Comparison of ENCODE assay signal across 26 cellular contexts in the genomic region with DNA sequence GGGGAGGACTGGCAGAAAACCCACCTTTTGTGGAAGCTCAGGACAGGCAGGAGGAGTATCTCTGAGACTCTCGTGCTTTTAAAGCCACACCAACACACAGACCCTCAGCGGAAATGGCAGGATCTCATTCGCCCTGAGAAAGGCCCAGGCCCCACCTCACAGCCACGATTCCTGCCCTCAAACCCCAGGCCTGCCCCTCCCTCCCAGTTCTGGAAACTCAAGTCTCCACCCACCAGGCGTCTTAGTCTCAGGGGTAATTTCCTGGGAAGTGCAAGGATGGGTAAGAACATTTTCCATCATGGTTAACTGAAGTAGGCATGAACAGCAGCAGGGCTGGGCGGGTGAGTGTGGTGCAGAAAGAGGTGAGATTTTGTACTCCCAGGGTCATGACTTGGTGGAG. TPM values are rescaled to one million over a fixed set of nuclear protein-coding genes. Genes with fewer than 3 reads are reported as not detected.
"Had no signal": no experiment of that assay in that cellular context is flagged by ENCODE, and none has a peak within 500 bp of the region (broad histone marks: within the 10 kb centered on the region; RNA-seq: fewer than 3 reads in every experiment).

No MANE protein-coding gene starts in this region.

- H3K9me3 Mint-ChIP-seq: natural killer cell treated with Interleukin-12 subunit alpha and Interleukin-12 subunit beta and Interleukin-15 and Interleukin-18, amount 100 ng/mL, for 72 hours had no signal

- H3K9me3 ChIP-seq: mucosa of descending colon, prostate gland, thyroid gland had no signal

- H3K4me2 ChIP-seq: neural progenitor cell, smooth muscle cell had no signal

- H3K4me1 ChIP-seq: neural progenitor cell, prostate gland, thyroid gland, vagina had no signal

- H3K36me3 Mint-ChIP-seq: mesothelial cell of epicardium; natural killer cell treated with Interleukin-12 subunit alpha and Interleukin-12 subunit beta and Interleukin-15 and Interleukin-18, amount 100 ng/mL, for 72 hours; neural progenitor cell had no signal

- H3K36me3 ChIP-seq: esophagus squamous epithelium, neural progenitor cell, prostate gland, right atrium auricular region, stomach, thyroid gland, vagina had no signal

- H3K27ac ChIP-seq: esophagus squamous epithelium, neural progenitor cell, prostate gland, right atrium auricular region, stomach, thyroid gland, vagina had no signal

- H3K27ac Mint-ChIP-seq: effector memory CD8-positive, alpha-beta T cell; mesothelial cell of epicardium; neural progenitor cell had no signal

- H3K4me3 Mint-ChIP-seq: effector memory CD8-positive, alpha-beta T cell; mesothelial cell of epicardium; natural killer cell treated with Interleukin-12 subunit alpha and Interleukin-12 subunit beta and Interleukin-15 and Interleukin-18, amount 100 ng/mL, for 72 hours; neural progenitor cell had no signal

- H3K4me3 ChIP-seq: esophagus squamous epithelium, mucosa of descending colon, neural progenitor cell, prostate gland, right atrium auricular region, smooth muscle cell, stomach, thyroid gland, vagina had no signal

- DNase-seq: cortex of kidney; effector memory CD8-positive, alpha-beta T cell; erythroblast; esophagus squamous epithelium; foreskin melanocyte; hypothalamus; mesenchymal stem cell; mucosa of descending colon; naive B cell; stimulated activated CD4-positive, alpha-beta T cell treated with anti-CD3 and anti-CD28 coated beads, Interleukin-12 subunit alpha, Interleukin-12 subunit beta, amount 100 ng/mL, for 4 hours; stimulated activated CD4-positive, alpha-beta T cell treated with anti-CD3 and anti-CD28 coated beads, Interleukin-1b, Interleukin-23, amount 100 ng/mL, for 48 hours; stimulated activated CD4-positive, alpha-beta T cell treated with anti-CD3 and anti-CD28 coated beads, Interleukin-4, amount 100 ng/mL, for 1 hour; stimulated activated CD8-positive, alpha-beta memory T cell treated with anti-CD3 and anti-CD28 coated beads, Interleukin-4, amount 100 ng/mL, for 48 hours; stimulated activated naive CD4-positive, alpha-beta T cell treated with Interleukin-2 at 50 U/mL for 16 hours; stomach; thyroid gland; trophoblast cell had no signal

- H2AFZ ChIP-seq: neural progenitor cell had no signal

- H3K27me3 ChIP-seq: right atrium auricular region had no signal

RNA-seq across cellular contexts. Expression of a gene that starts 8.0 kb away (rescaled TPM):
- total RNA-seq: subcutaneous adipose tissue had no signal
- polyA plus RNA-seq: keratinocyte had no signal

RNA-seq across cellular contexts. Expression of a gene that starts 40.1 kb away (rescaled TPM):
- polyA plus RNA-seq: keratinocyte had no signal
